Comparison of ENCODE assay signal across 23 cellular contexts in the genomic region with DNA sequence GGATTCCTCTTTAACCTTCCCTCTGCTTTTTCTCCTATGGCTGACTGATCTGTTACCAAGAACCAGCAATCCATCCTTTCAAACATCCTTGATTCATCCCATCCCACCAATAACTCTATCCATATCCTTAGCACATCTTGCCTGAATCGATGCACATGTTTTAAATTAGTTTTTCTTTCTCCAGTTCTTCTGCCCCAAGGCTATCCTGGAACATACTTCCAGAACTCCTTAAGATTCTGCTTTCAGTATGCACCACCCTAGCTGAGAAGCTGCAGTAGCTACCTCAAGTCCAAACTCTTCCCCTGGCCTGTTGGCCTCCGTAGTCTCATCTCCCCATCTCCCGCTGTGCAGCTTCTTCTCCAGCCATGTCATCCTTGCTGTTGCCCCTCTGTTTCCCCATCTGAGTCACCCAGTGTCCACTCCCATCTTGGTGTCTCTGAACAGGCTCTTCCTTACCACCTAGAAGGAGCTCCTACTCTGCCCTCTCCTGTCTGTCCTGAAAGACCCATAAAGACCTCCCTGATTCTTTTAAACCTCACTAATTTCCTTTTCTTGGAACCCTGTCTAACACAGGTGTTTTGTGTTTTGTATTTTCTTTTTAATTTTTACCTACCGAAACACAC.
DNase-seq lines count a peak whose midpoint lies in the region; ATAC-seq and TF ChIP-seq lines count a peak whose summit lies in the region.
"Had no signal": no experiment of that assay in that cellular context is flagged by ENCODE, and none has a peak within 500 bp of the region (broad histone marks: within the 10 kb centered on the region; RNA-seq: fewer than 3 reads in every experiment).

No MANE protein-coding gene starts in this region.

- peaks cover 62% of the 10 kb centered on the region for H3K36me3 Mint-ChIP-seq in osteocyte (ENCODE audit: unreplicated experiment)
- H3K36me3 Mint-ChIP-seq: CD8-positive, alpha-beta memory T cell had no signal

- intact Hi-C loops in sciatic nerve (cut with DNase I) (no loop called here), ovary (cut with DNase I) (no loop called here)

- no peaks in the 10 kb centered on the region for H3K9me3 ChIP-seq in SK-N-MC (ENCODE audit: low read depth, low read length)
- no peaks in the 10 kb centered on the region for H3K9me3 ChIP-seq in ovary
- H3K9me3 ChIP-seq: SK-N-SH had no signal

- DNase-seq in HFF-Myc (ENCODE audit: extremely low read depth, low read depth), result peak; percentile 16
- peak; percentile 85 for DNase-seq in SK-N-MC (ENCODE audit: low read depth, low spot score)
- DNase-seq in fibroblast of mammary gland (ENCODE audit: low read depth), result peak; percentile 18
- DNase-seq in osteocyte (ENCODE audit: extremely low spot score, unreplicated experiment), result no peak
- DNase-seq in sciatic nerve (ENCODE audit: low spot score), result no peak
- no peak for DNase-seq in DMS79 treated with DMSO at 0.1 percent for 48 hours (lab: John Stamatoyannopoulos, UW)
- no peak for DNase-seq in AML-193 (lab: John Stamatoyannopoulos, UW)
- DNase-seq in ovary, result no peak
- DNase-seq: Calu3; CD8-positive, alpha-beta memory T cell; DMS153; HCEC 1CT; Karpas-422; NCI-H1694; NCI-H2081 treated with DMSO at 0.1 percent for 48 hours; NCI-H2171 treated with DMSO at 0.1 percent for 48 hours; NCI-H526 treated with DMSO at 0.1 percent for 48 hours; RPMI8226; SHP77; SK-N-SH had no signal

- H3K27me3 Mint-ChIP-seq in osteocyte (ENCODE audit: unreplicated experiment), result no peaks in the 10 kb centered on the region

- TF ChIP-seq CTCF in HFF-Myc (IDR thresholded peaks at IDR 0.05; ENCODE audit: low read depth, low read length, missing control alignments), result no peak
- TF ChIP-seq CTCF in fibroblast of mammary gland (conservative IDR thresholded peaks at IDR 0.05; ENCODE audit: control insufficient read depth, insufficient read depth, low read depth, low read length), result no peak
- no peak for TF ChIP-seq CTCF in osteocyte (IDR thresholded peaks at IDR 0.05)
- no peak for TF ChIP-seq CTCF in ovary (IDR thresholded peaks at IDR 0.05)

- ATAC-seq in sciatic nerve, result no peak
- ATAC-seq: GM12878, GM23338 had no signal

- H3K4me1 Mint-ChIP-seq in osteocyte (ENCODE audit: unreplicated experiment), result peaks cover 17% of the 10 kb centered on the region
- H3K4me1 Mint-ChIP-seq: CD8-positive, alpha-beta memory T cell had no signal

- no peak overlapping the region for H3K9ac ChIP-seq in SK-N-MC (ENCODE audit: insufficient read length)
- H3K9ac ChIP-seq: SK-N-SH had no signal

- H3K27ac ChIP-seq in SK-N-MC (peak overlapping the region; percentile 81), ovary (no peak overlapping the region)
- H3K27ac ChIP-seq: C4-2B had no signal

- no peak overlapping the region for H3K4me3 Mint-ChIP-seq in osteocyte (ENCODE audit: unreplicated experiment)
- H3K4me3 Mint-ChIP-seq: CD8-positive, alpha-beta memory T cell; GM23338 had no signal

- peak overlapping the region; percentile 56 for H3K27ac Mint-ChIP-seq in osteocyte (ENCODE audit: unreplicated experiment)
- H3K27ac Mint-ChIP-seq: CD8-positive, alpha-beta memory T cell; GM23338 had no signal

- H3K36me3 ChIP-seq in SK-N-MC (ENCODE audit: insufficient read depth, low read length) (no peaks in the 10 kb centered on the region), ovary (no peaks in the 10 kb centered on the region)

- H3K4me1 ChIP-seq in ovary (ENCODE audit: insufficient read depth), result no peaks in the 10 kb centered on the region

- H3K27me3 ChIP-seq in ovary, result no peaks in the 10 kb centered on the region

- no peaks in the 10 kb centered on the region for H3K9me3 Mint-ChIP-seq in osteocyte (ENCODE audit: unreplicated experiment)
- H3K9me3 Mint-ChIP-seq: CD8-positive, alpha-beta memory T cell; GM23338 had no signal

- no peak for TF ChIP-seq POLR2A in ovary (IDR thresholded peaks at IDR 0.05)

- no peak for TF ChIP-seq EP300 in ovary (IDR thresholded peaks at IDR 0.05)

- H3K4me3 ChIP-seq in HFF-Myc (replicated peaks; ENCODE audit: low read depth, low read length) (no peak overlapping the region), SK-N-MC (peak overlapping the region; percentile 68), fibroblast of mammary gland (ENCODE audit: control insufficient read depth, low read depth, low read length) (no peak overlapping the region), ovary (no peak overlapping the region)
- H3K4me3 ChIP-seq: GM12878, GM23338 had no signal

- 77 to 88% (median 79%) methylated on average over 4 of the region's 4 CpGs for WGBS in ovary, 3 donors

Comparison
In these comparisons a context has a peak if more than half of its experiments do, and no peak if none do; other contexts are left out.
1. DNase-seq: peak in HFF-Myc (single experiment), SK-N-MC (single experiment) and fibroblast of mammary gland (single experiment); none in osteocyte (single experiment), sciatic nerve (single experiment), DMS79 treated with DMSO at 0.1 percent for 48 hours (single experiment), AML-193 (0 of 2) and ovary (0 of 5).